23 cellular contexts compared by ENCODE assay signal in genomic region chr18:46704816-46705215, GRCh38. TPM values are rescaled to one million over a fixed set of nuclear protein-coding genes. Genes with fewer than 3 reads are reported as not detected.
"Had no signal": no experiment of that assay in that cellular context is flagged by ENCODE, and none has a peak within 500 bp of the region (broad histone marks: within the 10 kb centered on the region; RNA-seq: fewer than 3 reads in every experiment).

No MANE protein-coding gene starts in this region.

- H3K4me2 ChIP-seq: hepatocyte had no signal

- H3K9me3 ChIP-seq: left ventricle myocardium inferior, mucosa of descending colon, right atrium auricular region, sigmoid colon, spleen, tibial nerve, upper lobe of left lung, vagina had no signal

- H3K4me1 ChIP-seq: right atrium auricular region, sigmoid colon, spleen, tibial nerve, upper lobe of left lung, vagina had no signal

- FAIRE-seq: small intestine had no signal

- H3K79me2 ChIP-seq: hepatocyte had no signal

- H3K36me3 ChIP-seq: left ventricle myocardium inferior, right atrium auricular region, sigmoid colon, spleen, tibial nerve, upper lobe of left lung, vagina had no signal

- H2AFZ ChIP-seq: hepatocyte had no signal

- H3K27me3 ChIP-seq: hepatocyte, right atrium auricular region, sigmoid colon, spleen, tibial nerve, upper lobe of left lung, vagina had no signal

- H3K27ac ChIP-seq: hepatocyte, left ventricle myocardium inferior, right atrium auricular region, sigmoid colon, spleen, tibial nerve, upper lobe of left lung, vagina had no signal

- H3K4me3 ChIP-seq: hepatocyte, left ventricle myocardium inferior, lung, mucosa of descending colon, right atrium auricular region, sigmoid colon, spleen, tibial nerve, upper lobe of left lung, vagina had no signal

- DNase-seq: left ventricle myocardium inferior; midbrain; mucosa of descending colon; naive thymus-derived CD8-positive, alpha-beta T cell; nucleus accumbens; sigmoid colon; small intestine; spleen; stimulated activated CD4-positive, alpha-beta T cell treated with anti-CD3 and anti-CD28 coated beads, Interleukin-4, amount 100 ng/mL, for 24 hours; stimulated activated naive CD4-positive, alpha-beta T cell treated with Interleukin-2 at 50 U/mL for 16 hours; stimulated activated naive CD8-positive, alpha-beta T cell treated with anti-CD3 and anti-CD28 coated beads, Interleukin-15, amount 100 ng/mL, for 72 hours; upper lobe of left lung had no signal

RNA-seq across cellular contexts. Expression of gene LOXHD1, which starts 47.8 kb away (rescaled TPM):
- total RNA-seq: hepatocyte, myocyte, neural crest cell, osteocyte, pulmonary artery endothelial cell, renal cortical epithelial cell, vagina had no signal
- polyA plus RNA-seq: hepatocyte; naive thymus-derived CD8-positive, alpha-beta T cell had no signal

RNA-seq across cellular contexts. Expression of gene ST8SIA5, which starts 52.0 kb away (rescaled TPM):
- total RNA-seq: hepatocyte, lower leg skin, pulmonary artery endothelial cell, tibial nerve, vagina had no signal
- polyA plus RNA-seq: naive thymus-derived CD8-positive, alpha-beta T cell had no signal
